Comparison of ENCODE assay signal across 23 cellular contexts in the genomic region with DNA sequence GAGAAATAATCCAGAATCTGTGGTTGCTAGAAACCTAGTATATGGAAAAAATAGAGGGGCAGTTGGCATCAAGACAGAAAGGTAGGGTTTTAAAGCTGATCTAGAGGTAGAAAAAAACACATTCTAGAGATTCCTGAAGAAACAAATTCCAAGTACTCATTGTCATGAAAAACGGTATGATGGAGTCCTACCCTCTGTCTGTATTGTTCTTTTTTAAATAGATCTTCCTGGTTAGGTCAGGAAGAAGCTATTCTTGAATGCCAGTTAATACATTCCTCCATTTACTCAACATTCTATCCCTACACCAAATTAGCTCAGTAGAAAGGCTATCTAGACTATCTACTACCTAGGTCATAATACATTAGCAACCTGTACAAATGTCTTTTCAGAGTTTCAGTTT.
"Had no signal": no experiment of that assay in that cellular context is flagged by ENCODE, and none has a peak within 500 bp of the region (broad histone marks: within the 10 kb centered on the region; RNA-seq: fewer than 3 reads in every experiment).

No MANE protein-coding gene starts in this region.

- H3K4me1 ChIP-seq: heart left ventricle, right atrium auricular region, sigmoid colon, testis, tibial nerve, upper lobe of right lung, vagina had no signal

- H3K36me3 ChIP-seq: heart left ventricle, ovary, right atrium auricular region, sigmoid colon, tibial nerve, upper lobe of right lung, vagina had no signal

- H3K4me3 ChIP-seq: heart left ventricle, lung, ovary, right atrium auricular region, sigmoid colon, skin epidermis, testis, tibial nerve, upper lobe of right lung, vagina had no signal

- H3K27me3 Mint-ChIP-seq: stimulated activated naive B cell treated with anti-CD40 and anti-IgM and Interleukin-4, amounts not matched to agents 10 μg/mL and 1 μg/mL and 100 μg/mL, for 72 hours; stimulated activated naive CD8-positive, alpha-beta T cell treated with anti-CD3 and anti-CD28 coated beads, Interleukin-15, amount 100 ng/mL, for 72 hours had no signal

- ATAC-seq: esophagus mucosa; heart left ventricle; left colon; left ventricle myocardium superior; naive thymus-derived CD8-positive, alpha-beta T cell; stimulated activated naive B cell treated with anti-CD40 and anti-IgM and Interleukin-4, amounts not matched to agents 10 μg/mL and 1 μg/mL and 100 μg/mL, for 72 hours; stimulated activated naive CD8-positive, alpha-beta T cell treated with anti-CD3 and anti-CD28 coated beads, Interleukin-15, amount 100 ng/mL, for 72 hours; upper lobe of right lung had no signal

- DNase-seq: effector memory CD4-positive, alpha-beta T cell; heart left ventricle; hypothalamus; immature natural killer cell; kidney; left colon; left ventricle myocardium superior; mesenchymal stem cell; naive thymus-derived CD8-positive, alpha-beta T cell; ovary; sigmoid colon; stimulated activated CD4-positive, alpha-beta T cell treated with anti-CD3 and anti-CD28 coated beads, Interleukin-2, amount 100 ng/mL, for 24 hours; stimulated activated CD4-positive, alpha-beta T cell treated with anti-CD3 and anti-CD28 coated beads, Interleukin-4, amount 100 ng/mL, for 4 hours; stimulated activated naive B cell treated with anti-CD40 and anti-IgM and Interleukin-4, amounts not matched to agents 10 μg/mL and 1 μg/mL and 100 μg/mL, for 72 hours; stimulated activated naive CD8-positive, alpha-beta T cell treated with anti-CD3 and anti-CD28 coated beads, Interleukin-15, amount 100 ng/mL, for 72 hours; testis; upper lobe of right lung had no signal

- H3K9me3 ChIP-seq: ovary, right atrium auricular region, sigmoid colon, testis, upper lobe of right lung, vagina had no signal

- H3K27ac ChIP-seq: heart left ventricle, ovary, right atrium auricular region, sigmoid colon, skin epidermis, testis, tibial nerve, upper lobe of right lung, vagina had no signal

- H3K27ac Mint-ChIP-seq: immature natural killer cell; naive thymus-derived CD8-positive, alpha-beta T cell; stimulated activated naive B cell treated with anti-CD40 and anti-IgM and Interleukin-4, amounts not matched to agents 10 μg/mL and 1 μg/mL and 100 μg/mL, for 72 hours; stimulated activated naive CD8-positive, alpha-beta T cell treated with anti-CD3 and anti-CD28 coated beads, Interleukin-15, amount 100 ng/mL, for 72 hours had no signal

- H3K4me1 Mint-ChIP-seq: immature natural killer cell; naive thymus-derived CD8-positive, alpha-beta T cell; stimulated activated naive B cell treated with anti-CD40 and anti-IgM and Interleukin-4, amounts not matched to agents 10 μg/mL and 1 μg/mL and 100 μg/mL, for 72 hours; stimulated activated naive CD8-positive, alpha-beta T cell treated with anti-CD3 and anti-CD28 coated beads, Interleukin-15, amount 100 ng/mL, for 72 hours had no signal

- H3K4me3 Mint-ChIP-seq: immature natural killer cell; naive thymus-derived CD8-positive, alpha-beta T cell; stimulated activated naive B cell treated with anti-CD40 and anti-IgM and Interleukin-4, amounts not matched to agents 10 μg/mL and 1 μg/mL and 100 μg/mL, for 72 hours; stimulated activated naive CD8-positive, alpha-beta T cell treated with anti-CD3 and anti-CD28 coated beads, Interleukin-15, amount 100 ng/mL, for 72 hours had no signal

- H3K27me3 ChIP-seq: heart left ventricle, ovary, right atrium auricular region, sigmoid colon, testis, tibial nerve, upper lobe of right lung, vagina had no signal
